ENCODE assay signal across 8 cellular contexts in genomic region chr1:1020000-1020404, GRCh38. TPM values are rescaled to one million over a fixed set of nuclear protein-coding genes. Genes with fewer than 3 reads are reported as not detected.
DNase-seq lines count a peak whose midpoint lies in the region; ATAC-seq and TF ChIP-seq lines count a peak whose summit lies in the region.

Gene AGRN, plus strand, starts transcription at chr1:1020120. Its CDS starts 53 bp downstream, at chr1:1020173.

- H3K79me2 ChIP-seq in parathyroid adenoma: no peaks in the 10 kb centered on the region

- H3K9me3 Mint-ChIP-seq in activated CD8-positive, alpha-beta T cell treated with anti-CD3 and anti-CD28 coated beads for 36 hours: no peaks in the 10 kb centered on the region

- peak; percentile 35 for ATAC-seq in GM18909 (IDR thresholded peaks at IDR 0.05; ENCODE audit: poor library complexity, unreplicated experiment)
- ATAC-seq in HG03108 (IDR thresholded peaks at IDR 0.05; ENCODE audit: unreplicated experiment): peak; percentile 27
- peak; percentile 6 for ATAC-seq in activated CD8-positive, alpha-beta T cell treated with anti-CD3 and anti-CD28 coated beads for 36 hours

- no peaks in the 10 kb centered on the region for H3K27me3 Mint-ChIP-seq in activated CD8-positive, alpha-beta T cell treated with anti-CD3 and anti-CD28 coated beads for 36 hours

- peak within 1 kb of the TSS; percentile 71 for H3K4me2 ChIP-seq in parathyroid adenoma (ENCODE audit: low read length)

- peak; percentile 61 for DNase-seq in Ammon's horn (ENCODE audit: low spot score)
- peak; percentile 39 for DNase-seq in activated CD8-positive, alpha-beta T cell treated with anti-CD3 and anti-CD28 coated beads for 36 hours
- DNase-seq in glomerular endothelial cell (ENCODE audit: extremely low read depth, low read depth, low spot score): no peak
- DNase-seq in erythroblast (lab: John Stamatoyannopoulos, UW): no peak
- DNase-seq in cortex of kidney (lab: John Stamatoyannopoulos, UW): no peak

- peak within 1 kb of the TSS; percentile 33 for H2AFZ ChIP-seq in parathyroid adenoma

- no peaks in the 10 kb centered on the region for H3K4me1 ChIP-seq in parathyroid adenoma

- POLR2A ChIA-PET in activated CD8-positive, alpha-beta T cell treated with anti-CD3 and anti-CD28 coated beads for 36 hours (lab: Charles Lee): interaction anchor here (1.0 to 1.3 kb wide), 2 partner anchors 43 to 211 kb away, joined by 3 to 4 read pairs; no protein-coding TSS in a partner anchor

- TF ChIP-seq POLR2A in erythroblast (IDR thresholded peaks at IDR 0.05; ENCODE audit: low read length): no peak

- peak within 1 kb of the TSS; percentile 42 for H3K4me3 ChIP-seq in parathyroid adenoma (ENCODE audit: low read depth, low read length)

- no peak within 1 kb of the TSS for H3K9ac ChIP-seq in parathyroid adenoma

- H3K4me3 Mint-ChIP-seq in activated CD8-positive, alpha-beta T cell treated with anti-CD3 and anti-CD28 coated beads for 36 hours: peak within 1 kb of the TSS; percentile 66

- H3K4me1 Mint-ChIP-seq in activated CD8-positive, alpha-beta T cell treated with anti-CD3 and anti-CD28 coated beads for 36 hours (ENCODE audit: low read depth): peaks cover 13% of the 10 kb centered on the region

- no peaks in the 10 kb centered on the region for H3K27me3 ChIP-seq in parathyroid adenoma (ENCODE audit: control insufficient read depth, insufficient read depth, low read length)

- no peak within 1 kb of the TSS for H3K27ac Mint-ChIP-seq in activated CD8-positive, alpha-beta T cell treated with anti-CD3 and anti-CD28 coated beads for 36 hours

- no peaks in the 10 kb centered on the region for H3K36me3 Mint-ChIP-seq in activated CD8-positive, alpha-beta T cell treated with anti-CD3 and anti-CD28 coated beads for 36 hours (ENCODE audit: low read depth)

- CTCF ChIA-PET in activated CD8-positive, alpha-beta T cell treated with anti-CD3 and anti-CD28 coated beads for 36 hours (lab: Charles Lee): interaction anchor here (1.1 to 3.4 kb wide), 4 partner anchors 13 to 80 kb away, joined by 3 to 14 read pairs (median 12); no protein-coding TSS in a partner anchor

- TF ChIP-seq CTCF in activated CD8-positive, alpha-beta T cell treated with anti-CD3 and anti-CD28 coated beads for 36 hours (IDR thresholded peaks at IDR 0.05): no peak
- no peak for TF ChIP-seq CTCF in parathyroid adenoma (IDR thresholded peaks at IDR 0.05)

- intact Hi-C loops in activated CD8-positive, alpha-beta T cell treated with anti-CD3 and anti-CD28 coated beads for 36 hours (cut with micrococcal nuclease): no loop called here

- no peaks in the 10 kb centered on the region for H3K36me3 ChIP-seq in parathyroid adenoma (ENCODE audit: control insufficient read depth, insufficient read depth, low read length)

- H3K9me3 ChIP-seq in parathyroid adenoma (ENCODE audit: control insufficient read depth, low read length): no peaks in the 10 kb centered on the region

- no peak within 1 kb of the TSS for H3K27ac ChIP-seq in parathyroid adenoma

RNA-seq across cellular contexts. Expression of gene AGRN, which starts in this region (rescaled TPM):
- total RNA-seq in activated CD8-positive, alpha-beta T cell treated with anti-CD3 and anti-CD28 coated beads for 36 hours: 10 to 100 TPM; 64.9 to 68.0 TPM
- total RNA-seq in glomerular endothelial cell: 306 and 382 TPM in 2 replicates

Comparison
In these comparisons a context has a peak if more than half of its experiments do, and no peak if none do; other contexts are left out.
1. DNase-seq: peak in Ammon's horn (single experiment) and activated CD8-positive, alpha-beta T cell treated with anti-CD3 and anti-CD28 coated beads for 36 hours (single experiment); none in glomerular endothelial cell (single experiment), erythroblast (0 of 2) and cortex of kidney (single experiment).
2. Peak in every context shown above with its lines, with median percentiles within 50 percentile points of each other: ATAC-seq.